1 cellular context compared by ENCODE assay signal in the genomic region with DNA sequence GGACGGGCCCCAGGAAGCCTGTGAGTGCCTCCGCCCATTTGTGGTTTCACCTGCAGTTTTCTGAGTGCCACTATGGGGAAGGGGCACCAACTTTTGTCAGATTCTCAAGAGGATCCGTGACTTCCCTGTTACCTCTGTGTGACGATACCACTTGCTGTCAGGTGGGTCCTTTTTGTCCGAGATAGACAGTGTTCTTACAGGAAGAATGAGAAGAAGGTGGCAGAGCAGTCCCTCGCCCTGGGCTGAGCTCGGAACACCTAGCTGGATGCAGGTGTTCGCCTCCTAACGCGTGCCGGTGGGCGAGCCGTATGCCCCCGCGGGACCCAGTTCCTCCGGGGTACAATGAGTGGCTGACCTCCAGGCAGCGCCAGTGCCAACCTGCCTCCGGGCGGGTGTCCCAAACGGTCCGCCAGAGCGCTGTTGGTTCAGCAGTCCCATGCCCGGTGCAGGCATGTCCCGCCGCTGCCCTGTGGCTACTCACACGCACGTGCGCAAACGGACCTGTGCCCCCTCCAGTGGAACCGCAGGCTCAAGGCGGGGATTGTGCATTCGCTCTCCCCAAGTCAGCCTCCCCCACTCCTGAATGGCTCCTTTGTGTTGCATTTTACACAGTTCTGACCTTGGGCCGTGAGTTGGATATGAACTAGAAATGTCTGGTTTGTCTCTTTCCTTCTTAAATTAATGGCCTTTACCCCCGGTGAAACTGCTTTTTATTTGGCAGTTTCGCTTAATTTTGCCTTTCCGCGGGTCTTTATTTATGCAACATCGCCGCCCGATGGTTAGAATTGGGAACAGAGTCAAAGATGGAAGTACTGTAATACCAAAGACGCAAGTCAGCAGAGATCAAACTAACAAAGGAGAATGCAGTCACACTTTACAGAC.
TF ChIP-seq lines count a peak whose summit lies in the region.

No MANE protein-coding gene starts in this region.

TF ChIP-seq in H1, 55 proteins besides CTCF, POLR2A, EP300 and RAD21 (continued from another document):
- TF ChIP-seq, protein P1, sequence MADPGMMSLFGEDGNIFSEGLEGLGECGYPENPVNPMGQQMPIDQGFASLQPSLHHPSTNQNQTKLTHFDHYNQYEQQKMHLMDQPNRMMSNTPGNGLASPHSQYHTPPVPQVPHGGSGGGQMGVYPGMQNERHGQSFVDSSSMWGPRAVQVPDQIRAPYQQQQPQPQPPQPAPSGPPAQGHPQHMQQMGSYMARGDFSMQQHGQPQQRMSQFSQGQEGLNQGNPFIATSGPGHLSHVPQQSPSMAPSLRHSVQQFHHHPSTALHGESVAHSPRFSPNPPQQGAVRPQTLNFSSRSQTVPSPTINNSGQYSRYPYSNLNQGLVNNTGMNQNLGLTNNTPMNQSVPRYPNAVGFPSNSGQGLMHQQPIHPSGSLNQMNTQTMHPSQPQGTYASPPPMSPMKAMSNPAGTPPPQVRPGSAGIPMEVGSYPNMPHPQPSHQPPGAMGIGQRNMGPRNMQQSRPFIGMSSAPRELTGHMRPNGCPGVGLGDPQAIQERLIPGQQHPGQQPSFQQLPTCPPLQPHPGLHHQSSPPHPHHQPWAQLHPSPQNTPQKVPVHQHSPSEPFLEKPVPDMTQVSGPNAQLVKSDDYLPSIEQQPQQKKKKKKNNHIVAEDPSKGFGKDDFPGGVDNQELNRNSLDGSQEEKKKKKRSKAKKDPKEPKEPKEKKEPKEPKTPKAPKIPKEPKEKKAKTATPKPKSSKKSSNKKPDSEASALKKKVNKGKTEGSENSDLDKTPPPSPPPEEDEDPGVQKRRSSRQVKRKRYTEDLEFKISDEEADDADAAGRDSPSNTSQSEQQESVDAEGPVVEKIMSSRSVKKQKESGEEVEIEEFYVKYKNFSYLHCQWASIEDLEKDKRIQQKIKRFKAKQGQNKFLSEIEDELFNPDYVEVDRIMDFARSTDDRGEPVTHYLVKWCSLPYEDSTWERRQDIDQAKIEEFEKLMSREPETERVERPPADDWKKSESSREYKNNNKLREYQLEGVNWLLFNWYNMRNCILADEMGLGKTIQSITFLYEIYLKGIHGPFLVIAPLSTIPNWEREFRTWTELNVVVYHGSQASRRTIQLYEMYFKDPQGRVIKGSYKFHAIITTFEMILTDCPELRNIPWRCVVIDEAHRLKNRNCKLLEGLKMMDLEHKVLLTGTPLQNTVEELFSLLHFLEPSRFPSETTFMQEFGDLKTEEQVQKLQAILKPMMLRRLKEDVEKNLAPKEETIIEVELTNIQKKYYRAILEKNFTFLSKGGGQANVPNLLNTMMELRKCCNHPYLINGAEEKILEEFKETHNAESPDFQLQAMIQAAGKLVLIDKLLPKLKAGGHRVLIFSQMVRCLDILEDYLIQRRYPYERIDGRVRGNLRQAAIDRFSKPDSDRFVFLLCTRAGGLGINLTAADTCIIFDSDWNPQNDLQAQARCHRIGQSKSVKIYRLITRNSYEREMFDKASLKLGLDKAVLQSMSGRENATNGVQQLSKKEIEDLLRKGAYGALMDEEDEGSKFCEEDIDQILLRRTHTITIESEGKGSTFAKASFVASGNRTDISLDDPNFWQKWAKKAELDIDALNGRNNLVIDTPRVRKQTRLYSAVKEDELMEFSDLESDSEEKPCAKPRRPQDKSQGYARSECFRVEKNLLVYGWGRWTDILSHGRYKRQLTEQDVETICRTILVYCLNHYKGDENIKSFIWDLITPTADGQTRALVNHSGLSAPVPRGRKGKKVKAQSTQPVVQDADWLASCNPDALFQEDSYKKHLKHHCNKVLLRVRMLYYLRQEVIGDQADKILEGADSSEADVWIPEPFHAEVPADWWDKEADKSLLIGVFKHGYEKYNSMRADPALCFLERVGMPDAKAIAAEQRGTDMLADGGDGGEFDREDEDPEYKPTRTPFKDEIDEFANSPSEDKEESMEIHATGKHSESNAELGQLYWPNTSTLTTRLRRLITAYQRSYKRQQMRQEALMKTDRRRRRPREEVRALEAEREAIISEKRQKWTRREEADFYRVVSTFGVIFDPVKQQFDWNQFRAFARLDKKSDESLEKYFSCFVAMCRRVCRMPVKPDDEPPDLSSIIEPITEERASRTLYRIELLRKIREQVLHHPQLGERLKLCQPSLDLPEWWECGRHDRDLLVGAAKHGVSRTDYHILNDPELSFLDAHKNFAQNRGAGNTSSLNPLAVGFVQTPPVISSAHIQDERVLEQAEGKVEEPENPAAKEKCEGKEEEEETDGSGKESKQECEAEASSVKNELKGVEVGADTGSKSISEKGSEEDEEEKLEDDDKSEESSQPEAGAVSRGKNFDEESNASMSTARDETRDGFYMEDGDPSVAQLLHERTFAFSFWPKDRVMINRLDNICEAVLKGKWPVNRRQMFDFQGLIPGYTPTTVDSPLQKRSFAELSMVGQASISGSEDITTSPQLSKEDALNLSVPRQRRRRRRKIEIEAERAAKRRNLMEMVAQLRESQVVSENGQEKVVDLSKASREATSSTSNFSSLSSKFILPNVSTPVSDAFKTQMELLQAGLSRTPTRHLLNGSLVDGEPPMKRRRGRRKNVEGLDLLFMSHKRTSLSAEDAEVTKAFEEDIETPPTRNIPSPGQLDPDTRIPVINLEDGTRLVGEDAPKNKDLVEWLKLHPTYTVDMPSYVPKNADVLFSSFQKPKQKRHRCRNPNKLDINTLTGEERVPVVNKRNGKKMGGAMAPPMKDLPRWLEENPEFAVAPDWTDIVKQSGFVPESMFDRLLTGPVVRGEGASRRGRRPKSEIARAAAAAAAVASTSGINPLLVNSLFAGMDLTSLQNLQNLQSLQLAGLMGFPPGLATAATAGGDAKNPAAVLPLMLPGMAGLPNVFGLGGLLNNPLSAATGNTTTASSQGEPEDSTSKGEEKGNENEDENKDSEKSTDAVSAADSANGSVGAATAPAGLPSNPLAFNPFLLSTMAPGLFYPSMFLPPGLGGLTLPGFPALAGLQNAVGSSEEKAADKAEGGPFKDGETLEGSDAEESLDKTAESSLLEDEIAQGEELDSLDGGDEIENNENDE (IDR thresholded peaks at IDR 0.05; ENCODE audit: insufficient replicate concordance, low read length): peak; percentile 72
- TF ChIP-seq TEAD4 (IDR thresholded peaks at IDR 0.05; ENCODE audit: low read depth, low read length) (no peak), SAP30 (IDR thresholded peaks at IDR 0.05; ENCODE audit: insufficient read depth, insufficient replicate concordance, low read length) (no peak), BACH1 (IDR thresholded peaks at IDR 0.05; ENCODE audit: low read length) (0 out of 2 replicates have a peak, but pooled peaks have one; percentile 41), MAFK (IDR thresholded peaks at IDR 0.05; ENCODE audit: low read depth, low read length) (peak; percentile 49; the same call in 1 of the 2 replicates), HDAC2 (IDR thresholded peaks at IDR 0.05; ENCODE audit: borderline replicate concordance in 1 of 2, low read depth in 2 of 2, low read length in 2 of 2) (peak; percentile 40 to 46; a peak in 1 of 4 replicates), TCF12 (IDR thresholded peaks at IDR 0.05; ENCODE audit: low read depth, low read length) (no peak), YY1 (IDR thresholded peaks at IDR 0.05; ENCODE audit: low read depth, low read length) (peak; percentile 65; the same call in 1 of the 2 replicates)
TF ChIP-seq in H1: peak in this region for 10.
